Comparison of ENCODE assay signal across 38 cellular contexts in the genomic region with DNA sequence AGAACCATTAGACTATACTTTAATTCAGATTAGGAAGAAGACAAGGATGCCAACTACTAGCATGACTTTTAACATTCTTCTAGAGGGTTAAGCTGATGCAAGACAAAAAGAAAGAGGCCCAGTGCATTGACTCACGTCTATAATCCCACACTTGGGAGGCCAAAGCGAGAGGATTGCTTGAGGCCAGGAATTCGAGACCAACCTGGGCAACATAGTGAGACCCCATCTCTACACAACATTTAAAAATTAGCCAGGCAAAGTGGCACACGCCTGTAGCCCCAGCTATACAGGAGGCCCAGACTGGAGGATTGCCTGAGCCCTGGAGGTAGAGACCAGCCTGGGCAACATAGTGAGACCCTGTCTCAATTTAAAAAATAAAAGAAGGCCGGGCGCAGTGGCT.
"Had no signal": no experiment of that assay in that cellular context is flagged by ENCODE, and none has a peak within 500 bp of the region (broad histone marks: within the 10 kb centered on the region; RNA-seq: fewer than 3 reads in every experiment).

No MANE protein-coding gene starts in this region.

- H3K4me1 Mint-ChIP-seq: activated naive CD4-positive, alpha-beta T cell treated with anti-CD3 and anti-CD28 coated beads, Interleukin-2, amount 10 ng/mL, durations not matched to agents 7 days and 5 days; activated naive CD4-positive, alpha-beta T cell treated with anti-CD3 and anti-CD28 coated beads, Interleukin-2, amount 50 U/mL, for 24 hours; activated naive CD8-positive, alpha-beta T cell treated with anti-CD3 and anti-CD28 coated beads for 36 hours; activated naive CD8-positive, alpha-beta T cell treated with anti-CD3 and anti-CD28 coated beads, Interleukin-2, amount 10 ng/mL, durations not matched to agents 7 days and 5 days; activated naive CD8-positive, alpha-beta T cell treated with anti-CD3 and anti-CD28 coated beads, Interleukin-2, amount 50 U/mL, for 24 hours; activated T-helper 17 cell treated with anti-CD3 and anti-CD28 coated beads, Interleukin-2, amount 50 U/mL, for 72 hours; brain; central memory CD8-positive, alpha-beta T cell had no signal

- H3K27me3 Mint-ChIP-seq: activated naive CD4-positive, alpha-beta T cell treated with anti-CD3 and anti-CD28 coated beads, Interleukin-2, amount 10 ng/mL, durations not matched to agents 7 days and 5 days; activated naive CD4-positive, alpha-beta T cell treated with anti-CD3 and anti-CD28 coated beads, Interleukin-2, amount 50 U/mL, for 24 hours; activated naive CD8-positive, alpha-beta T cell; activated naive CD8-positive, alpha-beta T cell treated with anti-CD3 and anti-CD28 coated beads for 36 hours; activated naive CD8-positive, alpha-beta T cell treated with anti-CD3 and anti-CD28 coated beads, Interleukin-2, amount 10 ng/mL, durations not matched to agents 7 days and 5 days; activated naive CD8-positive, alpha-beta T cell treated with anti-CD3 and anti-CD28 coated beads, Interleukin-2, amount 50 U/mL, for 24 hours; activated T-helper 17 cell treated with anti-CD3 and anti-CD28 coated beads, Interleukin-2, amount 50 U/mL, for 72 hours; central memory CD8-positive, alpha-beta T cell had no signal

- DNase-seq: activated effector memory CD4-positive, alpha-beta T cell treated with anti-CD3 and anti-CD28 coated beads, Interleukin-2, amount 50 U/mL, for 16 hours; activated effector memory CD4-positive, alpha-beta T cell treated with Interleukin-2 at 50 U/mL for 16 hours; activated gamma-delta T cell; activated gamma-delta T cell treated with Interleukin-2 at 50 U/mL for 16 hours; activated naive CD4-positive, alpha-beta T cell; activated naive CD4-positive, alpha-beta T cell treated with anti-CD3 and anti-CD28 coated beads for 36 hours; activated naive CD4-positive, alpha-beta T cell treated with anti-CD3 and anti-CD28 coated beads, Interleukin-2, amount 10 ng/mL, durations not matched to agents 7 days and 5 days; activated naive CD4-positive, alpha-beta T cell treated with anti-CD3 and anti-CD28 coated beads, Interleukin-2, amount 50 U/mL, for 16 hours; activated naive CD4-positive, alpha-beta T cell treated with Interleukin-2 at 50 U/mL for 16 hours; activated naive CD8-positive, alpha-beta T cell treated with anti-CD3 and anti-CD28 coated beads for 36 hours; activated naive CD8-positive, alpha-beta T cell treated with anti-CD3 and anti-CD28 coated beads, Interleukin-2, amount 10 ng/mL, durations not matched to agents 7 days and 5 days; activated naive CD8-positive, alpha-beta T cell treated with anti-CD3 and anti-CD28 coated beads, Interleukin-2, amount 50 U/mL, for 24 hours; activated T-cell treated with anti-CD3 and anti-CD28 coated beads, Interleukin-2, amount 50 U/mL, for 4 hours; activated T-cell treated with anti-CD3 and anti-CD28 coated beads, Interleukin-2, amount 50 U/mL, for 48 hours; activated T-cell treated with anti-CD3 and anti-CD28 coated beads, Interleukin-2, amount 50 U/mL, for 72 hours; adrenal gland; amniotic stem cell; amygdala; anterior cingulate cortex; aorta; body of pancreas; brain microvascular endothelial cell; caudate nucleus; central memory CD4-positive, alpha-beta T cell; cerebellar nuclear complex had no signal

- H3K27ac Mint-ChIP-seq: activated naive CD4-positive, alpha-beta T cell treated with anti-CD3 and anti-CD28 coated beads for 36 hours; activated naive CD4-positive, alpha-beta T cell treated with anti-CD3 and anti-CD28 coated beads, Interleukin-2, amount 10 ng/mL, durations not matched to agents 7 days and 5 days; activated naive CD4-positive, alpha-beta T cell treated with anti-CD3 and anti-CD28 coated beads, Interleukin-2, amount 50 U/mL, for 24 hours; activated naive CD4-positive, alpha-beta T cell treated with anti-CD3 and anti-CD28 coated beads, Interleukin-2, amount 50 U/mL, for 72 hours; activated naive CD8-positive, alpha-beta T cell; activated naive CD8-positive, alpha-beta T cell treated with anti-CD3 and anti-CD28 coated beads for 36 hours; activated naive CD8-positive, alpha-beta T cell treated with anti-CD3 and anti-CD28 coated beads, Interleukin-2, amount 10 ng/mL, durations not matched to agents 7 days and 5 days; activated naive CD8-positive, alpha-beta T cell treated with anti-CD3 and anti-CD28 coated beads, Interleukin-2, amount 50 U/mL, for 24 hours; activated T-cell treated with anti-CD3 and anti-CD28 coated beads, Interleukin-2, amount 50 U/mL, for 72 hours; activated T-helper 1 cell treated with anti-CD3 and anti-CD28 coated beads, Interleukin-12 subunit alpha, Interleukin-12 subunit beta, Interleukin-2, Interleukin-4 antibody, amounts not matched to agents 30 ng/mL and 10 ng/mL and 1 ng/mL, durations not matched to agents 14 hours and 24 hours and 36 hours; activated T-helper 17 cell treated with anti-CD3 and anti-CD28 coated beads, Interleukin-2, amount 50 U/mL, for 72 hours; activated T-helper 2 cell treated with anti-CD3 and anti-CD28 coated beads, Interferon-gamma antibody, Interleukin-2, Interleukin-4, amounts not matched to agents 10 μg/mL and 5 μg/mL and 100 μg/mL, durations not matched to agents 14 hours and 24 hours and 36 hours; brain had no signal

- H3K27ac ChIP-seq: adrenal gland, ascending aorta, body of pancreas, brain microvascular endothelial cell, breast epithelium, cardiac muscle cell had no signal

- H3K9me3 Mint-ChIP-seq: activated naive CD4-positive, alpha-beta T cell treated with anti-CD3 and anti-CD28 coated beads for 36 hours; activated naive CD4-positive, alpha-beta T cell treated with anti-CD3 and anti-CD28 coated beads, Interleukin-2, amount 10 ng/mL, durations not matched to agents 7 days and 5 days; activated naive CD4-positive, alpha-beta T cell treated with anti-CD3 and anti-CD28 coated beads, Interleukin-2, amount 50 U/mL, for 24 hours; activated naive CD4-positive, alpha-beta T cell treated with anti-CD3 and anti-CD28 coated beads, Interleukin-2, amount 50 U/mL, for 72 hours; activated naive CD8-positive, alpha-beta T cell treated with anti-CD3 and anti-CD28 coated beads for 36 hours; activated naive CD8-positive, alpha-beta T cell treated with anti-CD3 and anti-CD28 coated beads, Interleukin-2, amount 10 ng/mL, durations not matched to agents 7 days and 5 days; activated naive CD8-positive, alpha-beta T cell treated with anti-CD3 and anti-CD28 coated beads, Interleukin-2, amount 50 U/mL, for 24 hours; activated T-cell treated with anti-CD3 and anti-CD28 coated beads, Interleukin-2, amount 50 U/mL, for 4 hours; activated T-cell treated with anti-CD3 and anti-CD28 coated beads, Interleukin-2, amount 50 U/mL, for 72 hours; activated T-helper 1 cell treated with anti-CD3 and anti-CD28 coated beads, Interleukin-12 subunit alpha, Interleukin-12 subunit beta, Interleukin-2, Interleukin-4 antibody, amounts not matched to agents 30 ng/mL and 10 ng/mL and 1 ng/mL, durations not matched to agents 14 hours and 24 hours and 36 hours; activated T-helper 17 cell treated with anti-CD3 and anti-CD28 coated beads, Interleukin-2, amount 50 U/mL, for 72 hours; activated T-helper 2 cell treated with anti-CD3 and anti-CD28 coated beads, Interferon-gamma antibody, Interleukin-2, Interleukin-4, amounts not matched to agents 10 μg/mL and 5 μg/mL and 100 μg/mL, durations not matched to agents 14 hours and 24 hours and 36 hours; brain; central memory CD8-positive, alpha-beta T cell had no signal

- H3K36me3 ChIP-seq: ascending aorta, brain microvascular endothelial cell had no signal

- H3K27me3 ChIP-seq: adrenal gland, ascending aorta, body of pancreas, brain microvascular endothelial cell, cardiac muscle cell had no signal

- H3K9me3 ChIP-seq: adrenal gland, ascending aorta, body of pancreas, breast epithelium had no signal

- H3K4me3 ChIP-seq: adrenal gland, ascending aorta, body of pancreas, breast epithelium, cardiac muscle cell had no signal

- ATAC-seq: activated naive CD4-positive, alpha-beta T cell treated with anti-CD3 and anti-CD28 coated beads, Interleukin-2, amount 50 U/mL, for 72 hours; activated naive CD8-positive, alpha-beta T cell treated with anti-CD3 and anti-CD28 coated beads, Interleukin-2, amount 50 U/mL, for 24 hours; activated T-cell treated with anti-CD3 and anti-CD28 coated beads, Interleukin-2, amount 50 U/mL, for 4 hours; activated T-cell treated with anti-CD3 and anti-CD28 coated beads, Interleukin-2, amount 50 U/mL, for 72 hours; activated T-helper 17 cell treated with anti-CD3 and anti-CD28 coated beads, Interleukin-2, amount 50 U/mL, for 72 hours; body of pancreas had no signal

- H3K4me3 Mint-ChIP-seq: activated naive CD4-positive, alpha-beta T cell treated with anti-CD3 and anti-CD28 coated beads for 36 hours; activated naive CD4-positive, alpha-beta T cell treated with anti-CD3 and anti-CD28 coated beads, Interleukin-2, amount 10 ng/mL, durations not matched to agents 7 days and 5 days; activated naive CD4-positive, alpha-beta T cell treated with anti-CD3 and anti-CD28 coated beads, Interleukin-2, amount 50 U/mL, for 24 hours; activated naive CD8-positive, alpha-beta T cell; activated naive CD8-positive, alpha-beta T cell treated with anti-CD3 and anti-CD28 coated beads for 36 hours; activated naive CD8-positive, alpha-beta T cell treated with anti-CD3 and anti-CD28 coated beads, Interleukin-2, amount 10 ng/mL, durations not matched to agents 7 days and 5 days; activated naive CD8-positive, alpha-beta T cell treated with anti-CD3 and anti-CD28 coated beads, Interleukin-2, amount 50 U/mL, for 24 hours; activated T-cell treated with anti-CD3 and anti-CD28 coated beads, Interleukin-2, amount 50 U/mL, for 4 hours; activated T-cell treated with anti-CD3 and anti-CD28 coated beads, Interleukin-2, amount 50 U/mL, for 72 hours; activated T-helper 1 cell treated with anti-CD3 and anti-CD28 coated beads, Interleukin-12 subunit alpha, Interleukin-12 subunit beta, Interleukin-2, Interleukin-4 antibody, amounts not matched to agents 30 ng/mL and 10 ng/mL and 1 ng/mL, durations not matched to agents 14 hours and 24 hours and 36 hours; activated T-helper 17 cell treated with anti-CD3 and anti-CD28 coated beads, Interleukin-2, amount 50 U/mL, for 72 hours; brain; central memory CD8-positive, alpha-beta T cell had no signal

- H3K4me1 ChIP-seq: adrenal gland, ascending aorta, body of pancreas, breast epithelium had no signal

- FAIRE-seq: astrocyte, bronchial epithelial cell had no signal
